Comparison of ENCODE assay signal across 8 cellular contexts in genomic region chr20:2663887-2664719, GRCh38. TPM values are rescaled to one million over a fixed set of nuclear protein-coding genes. Genes with fewer than 3 reads are reported as not detected.
A peak's percentile ranks its signal among the peaks of the same experiment; 100 is the strongest.
DNase-seq lines count a peak whose midpoint lies in the region; ATAC-seq lines count a peak whose summit lies in the region.

IDH3B (minus strand) TSS chr20:2664216; CDS start chr20:2664188, 28 bp downstream.

- no peaks in the 10 kb centered on the region for H3K9me3 ChIP-seq in CD4-positive, alpha-beta memory T cell (ENCODE audit: control insufficient read depth in 1 of 2, low read length in 2 of 2)
- H3K9me3 ChIP-seq in effector memory CD4-positive, alpha-beta T cell (ENCODE audit: control insufficient read depth, low read length), result no peaks in the 10 kb centered on the region

- H3K4me1 ChIP-seq in CD4-positive, alpha-beta memory T cell (ENCODE audit: insufficient read depth, low read length), result peaks cover 13% of the 10 kb centered on the region
- peaks cover 8% of the 10 kb centered on the region for H3K4me1 ChIP-seq in effector memory CD4-positive, alpha-beta T cell (ENCODE audit: control insufficient read depth, insufficient read depth, low read length, poor library complexity, severe bottlenecking)

- peak within 1 kb of the TSS; percentile 83 for H3K27ac ChIP-seq in CD4-positive, alpha-beta memory T cell (ENCODE audit: low read depth, low read length)
- peak within 1 kb of the TSS; percentile 76 for H3K27ac ChIP-seq in effector memory CD4-positive, alpha-beta T cell (ENCODE audit: insufficient read depth, low read length, poor library complexity, severe bottlenecking)

- peak within 1 kb of the TSS; percentile 91 to 100 (median 98) for H3K27ac Mint-ChIP-seq in CD4-positive, alpha-beta memory T cell

- POLR2A ChIA-PET in CD4-positive, alpha-beta memory T cell (lab: Charles Lee; ENCODE audit: partially characterized antibody), result interaction anchor here (0.5 to 5.8 kb wide), 25 partner anchors 9 to 1532 kb away, joined by 3 to 180 read pairs (median 4); partner anchors contain the start of genes NOP56, PCED1A, PTPRA and SNRPB
- POLR2A ChIA-PET in activated CD8-positive, alpha-beta memory T cell treated with anti-CD3 and anti-CD28 coated beads for 36 hours (lab: Charles Lee), result interaction anchor here (0.7 to 2.5 kb wide), 6 partner anchors 9 to 194 kb away, joined by 3 to 12 read pairs (median 6); partner anchors contain the start of genes NOP56 and SNRPB

- peaks cover 35 to 38% of the 10 kb centered on the region in 2 donors for H3K36me3 Mint-ChIP-seq in CD4-positive, alpha-beta memory T cell

- peak within 1 kb of the TSS; percentile 87 to 98 (median 94) for H3K4me3 Mint-ChIP-seq in CD4-positive, alpha-beta memory T cell

- H3K4me3 ChIP-seq in CD4-positive, alpha-beta memory T cell (ENCODE audit: low read length in 2 of 2), result peak within 1 kb of the TSS; percentile 57 to 93
- H3K4me3 ChIP-seq in effector memory CD4-positive, alpha-beta T cell (ENCODE audit: insufficient read depth, low read depth, low read length, poor library complexity, severe bottlenecking), result peak within 1 kb of the TSS; percentile 77

- ATAC-seq in GM19463 (IDR thresholded peaks at IDR 0.05; ENCODE audit: unreplicated experiment), result peak; percentile 96

- CTCF ChIA-PET in CD4-positive, alpha-beta memory T cell (lab: Charles Lee; ENCODE audit: partially characterized antibody), result interaction anchor here (1.3 to 1.7 kb wide), 4 partner anchors 9 to 139 kb away, joined by 5 to 8 read pairs (median 6); no protein-coding TSS in a partner anchor
- CTCF ChIA-PET in activated CD8-positive, alpha-beta memory T cell treated with anti-CD3 and anti-CD28 coated beads for 36 hours (lab: Charles Lee), result interaction anchor here (0.7 to 2.1 kb wide), 5 partner anchors 11 to 1032 kb away, joined by 3 to 9 read pairs (median 3); partner anchors contain the start of gene NOP56

- intact Hi-C loops in CD4-positive, alpha-beta memory T cell (cut with micrococcal nuclease), result loop anchor here (1.0 to 5.0 kb wide), 2 partner anchors 12 to 178 kb away; partner anchors contain the start of genes NOP56, PCED1A and VPS16

- H3K36me3 ChIP-seq in CD4-positive, alpha-beta memory T cell (ENCODE audit: insufficient read depth, low read length), result peaks cover 20% of the 10 kb centered on the region
- H3K36me3 ChIP-seq in effector memory CD4-positive, alpha-beta T cell (ENCODE audit: control insufficient read depth, insufficient read depth, low read length), result peaks cover 27% of the 10 kb centered on the region

- DNase-seq in CD4-positive, alpha-beta memory T cell, result peak; percentile 90 to 95 (median 91)
- DNase-seq in HS-5 (ENCODE audit: low read depth) (peak; percentile 67), medulla oblongata (ENCODE audit: extremely low spot score) (peak; percentile 93)
- DNase-seq in NK-92 treated with Interleukin-12 subunit alpha and Interleukin-12 subunit beta, amount 100 ng/mL, for 24 hours (lab: John Stamatoyannopoulos, UW), result peak; percentile 80
- peak; percentile 84 to 88 (median 85) for DNase-seq in effector memory CD4-positive, alpha-beta T cell
- peak; percentile 86 for DNase-seq in stimulated activated CD8-positive, alpha-beta memory T cell treated with anti-CD3 and anti-CD28 coated beads, Interleukin-12 subunit alpha, Interleukin-12 subunit beta, amount 100 ng/mL, for 1 hour (ENCODE audit: low read depth)

- no peaks in the 10 kb centered on the region for H3K27me3 Mint-ChIP-seq in CD4-positive, alpha-beta memory T cell

- H3K9me3 Mint-ChIP-seq in CD4-positive, alpha-beta memory T cell, result peaks cover 0 to 6% (median 0%) of the 10 kb centered on the region in 8 donors

- H3K27me3 ChIP-seq in CD4-positive, alpha-beta memory T cell (ENCODE audit: insufficient read depth, low read length), result no peaks in the 10 kb centered on the region
- H3K27me3 ChIP-seq in effector memory CD4-positive, alpha-beta T cell (replicated peaks; ENCODE audit: control insufficient read depth, insufficient read depth, low read length, poor library complexity, severe bottlenecking), result no peaks in the 10 kb centered on the region

- H3K4me1 Mint-ChIP-seq in CD4-positive, alpha-beta memory T cell, result peaks cover 17 to 32% (median 25%) of the 10 kb centered on the region in 4 donors

RNA-seq across cellular contexts. Expression of gene IDH3B, which starts in this region (rescaled TPM):
- 10 to 100 TPM; 93.3 to 96.5 TPM for total RNA-seq in CD4-positive, alpha-beta memory T cell
- polyA plus RNA-seq in CD4-positive, alpha-beta memory T cell, result 100 to 1,000 TPM in 1 of 2 donors, 10 to 100 TPM in 1; 88.1 to 132 TPM
- 100 to 1,000 TPM; 137 to 142 TPM for total RNA-seq in activated CD8-positive, alpha-beta memory T cell treated with anti-CD3 and anti-CD28 coated beads for 36 hours

Comparison
In these comparisons a context has a peak if more than half of its experiments do, and no peak if none do; other contexts are left out.
1. Peak in every context shown above with its lines: DNase-seq, ATAC-seq, H3K4me3 ChIP-seq and H3K27ac ChIP-seq.